In the genomic region with DNA sequence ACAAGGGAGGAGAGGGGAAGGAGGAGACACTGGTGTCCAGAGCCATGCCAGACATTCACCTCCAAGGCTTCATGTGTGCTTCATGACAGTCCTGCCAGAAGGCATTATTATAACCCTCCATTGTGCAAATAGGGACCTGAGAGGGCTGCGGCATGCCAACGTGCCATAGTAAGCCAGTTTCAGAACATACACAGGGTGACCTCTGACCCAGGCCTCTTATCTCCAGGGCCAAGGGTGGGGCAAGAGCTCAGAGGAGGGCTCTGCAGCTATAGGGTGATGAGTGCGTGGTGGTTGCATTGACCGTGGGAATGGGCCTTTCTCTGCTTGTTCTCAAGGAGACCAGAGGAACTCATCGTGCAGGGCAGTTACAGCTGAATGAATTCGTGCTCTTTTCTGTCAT, we compare ENCODE assay signal across 1 cellular context.
TF ChIP-seq lines count a peak whose summit lies in the region.

No MANE protein-coding gene starts in this region.

TF ChIP-seq in HepG2, 621 proteins besides CTCF, POLR2A, EP300 and RAD21:
- no peak for TF ChIP-seq ZNF3 (CRISPR knock-in tag; IDR thresholded peaks at IDR 0.05)
- peak; percentile 54 for TF ChIP-seq NR2F6 (IDR thresholded peaks at IDR 0.05)
- no peak for TF ChIP-seq NR2F6 (CRISPR knock-in tag; IDR thresholded peaks at IDR 0.05)
- TF ChIP-seq ZNF441 (CRISPR knock-in tag; IDR thresholded peaks at IDR 0.05; ENCODE audit: borderline replicate concordance) = no peak
- no peak for TF ChIP-seq CENPT (CRISPR knock-in tag; IDR thresholded peaks at IDR 0.05; ENCODE audit: low read depth)
- TF ChIP-seq NR2F1 (CRISPR knock-in tag; IDR thresholded peaks at IDR 0.05) = peak in 1 of 2 experiments; percentile 33; a peak in 1 of 4 replicates
- no peak for TF ChIP-seq FLYWCH1 (CRISPR knock-in tag; IDR thresholded peaks at IDR 0.05)
TF ChIP-seq in HepG2: peak in this region for 2.
